ENCODE assay signal across 8 cellular contexts in genomic region chr17:80364091-80364691, GRCh38. TPM values are rescaled to one million over a fixed set of nuclear protein-coding genes. Genes with fewer than 3 reads are reported as not detected.
DNase-seq lines count a peak whose midpoint lies in the region; ATAC-seq and TF ChIP-seq lines count a peak whose summit lies in the region.

No MANE protein-coding gene starts in this region.

- H3K4me3 ChIP-seq in cardiac muscle cell = no peak overlapping the region
- H3K4me3 ChIP-seq in aorta (ENCODE audit: low read length in 2 of 2) = no peak overlapping the region

- no peaks in the 10 kb centered on the region for H3K4me1 Mint-ChIP-seq in stimulated activated naive B cell treated with anti-CD40 and anti-IgM and Interleukin-4, amounts not matched to agents 10 μg/mL and 1 μg/mL and 100 μg/mL, for 72 hours

- ATAC-seq in aorta (ENCODE audit: low FRiP score) = peak; percentile 44
- ATAC-seq in stimulated activated naive B cell treated with anti-CD40 and anti-IgM and Interleukin-4, amounts not matched to agents 10 μg/mL and 1 μg/mL and 100 μg/mL, for 72 hours (replicated peaks) = no peak

- WGBS in aorta, 2 donors = 67 to 77% methylated on average over 29 of the region's 29 CpGs

- peak; percentile 14 for DNase-seq in stimulated activated CD4-positive, alpha-beta T cell treated with anti-CD3 and anti-CD28 coated beads, Interleukin-4, amount 100 ng/mL, for 1 hour
- no peak for DNase-seq in stimulated activated CD4-positive, alpha-beta T cell treated with anti-CD3 and anti-CD28 coated beads, Interleukin-12 subunit alpha, Interleukin-12 subunit beta, amount 100 ng/mL, for 4 hours
- DNase-seq in SK-N-DZ (ENCODE audit: low spot score) = peak; percentile 44
- DNase-seq in cardiac muscle cell (ENCODE audit: low read depth in 1 of 2, low spot score in 1 of 2) = peak; percentile 11 to 33
- DNase-seq in aorta = peak; percentile 45 to 75
- DNase-seq in DMS153 treated with DMSO at 0.1 percent for 48 hours (lab: John Stamatoyannopoulos, UW; ENCODE audit: unreplicated experiment) = no peak
- DNase-seq in stimulated activated naive B cell treated with anti-CD40 and anti-IgM and Interleukin-4, amounts not matched to agents 10 μg/mL and 1 μg/mL and 100 μg/mL, for 72 hours = no peak
- DNase-seq in KG1 (lab: John Stamatoyannopoulos, UW) = no peak

- H3K4me1 ChIP-seq in cardiac muscle cell (ENCODE audit: low read depth) = no peaks in the 10 kb centered on the region
- no peaks in the 10 kb centered on the region for H3K4me1 ChIP-seq in aorta (ENCODE audit: control insufficient read depth in 1 of 2, insufficient read depth in 2 of 2, low read length in 2 of 2)

- H3K27me3 Mint-ChIP-seq in stimulated activated naive B cell treated with anti-CD40 and anti-IgM and Interleukin-4, amounts not matched to agents 10 μg/mL and 1 μg/mL and 100 μg/mL, for 72 hours = no peaks in the 10 kb centered on the region

- H3K27ac ChIP-seq in cardiac muscle cell (no peak overlapping the region), aorta (ENCODE audit: low read depth in 1 of 2, low read length in 2 of 2) (no peak overlapping the region)

- peak; percentile 31 for TF ChIP-seq CTCF in cardiac muscle cell (IDR thresholded peaks at IDR 0.05; ENCODE audit: low read depth, low read length)

- no peak overlapping the region for H3K4me3 Mint-ChIP-seq in stimulated activated naive B cell treated with anti-CD40 and anti-IgM and Interleukin-4, amounts not matched to agents 10 μg/mL and 1 μg/mL and 100 μg/mL, for 72 hours

- H3K9me3 ChIP-seq in cardiac muscle cell (ENCODE audit: low read depth) (no peaks in the 10 kb centered on the region), aorta (ENCODE audit: control insufficient read depth, low read length) (no peaks in the 10 kb centered on the region)

- H3K27me3 ChIP-seq in cardiac muscle cell = no peaks in the 10 kb centered on the region
- H3K27me3 ChIP-seq in aorta (ENCODE audit: control insufficient read depth in 1 of 2, insufficient read depth in 2 of 2, low read length in 1 of 2) = no peaks in the 10 kb centered on the region

- no peak overlapping the region for H3K27ac Mint-ChIP-seq in stimulated activated naive B cell treated with anti-CD40 and anti-IgM and Interleukin-4, amounts not matched to agents 10 μg/mL and 1 μg/mL and 100 μg/mL, for 72 hours

- peaks cover 10% of the 10 kb centered on the region for H3K36me3 ChIP-seq in cardiac muscle cell
- H3K36me3 ChIP-seq in aorta (ENCODE audit: control insufficient read depth in 1 of 2, insufficient read depth in 2 of 2, low read length in 1 of 2) = peaks cover 9 to 14% of the 10 kb centered on the region in 2 donors

- H3K9me3 Mint-ChIP-seq in stimulated activated naive B cell treated with anti-CD40 and anti-IgM and Interleukin-4, amounts not matched to agents 10 μg/mL and 1 μg/mL and 100 μg/mL, for 72 hours = peaks cover 3 to 5% of the 10 kb centered on the region in 2 donors

- peaks cover 51 to 61% of the 10 kb centered on the region in 2 donors for H3K36me3 Mint-ChIP-seq in stimulated activated naive B cell treated with anti-CD40 and anti-IgM and Interleukin-4, amounts not matched to agents 10 μg/mL and 1 μg/mL and 100 μg/mL, for 72 hours

- intact Hi-C loops in aorta (cut with DNase I) = no loop called here

RNA-seq across cellular contexts. Expression of gene ENDOV, which starts 50.8 kb away (rescaled TPM):
- polyA plus RNA-seq in SK-N-DZ (2014; cell fraction: cytosol; rRNA removed) = 14.7 and 15.9 TPM in 2 replicates
- polyA plus RNA-seq in SK-N-DZ (2014; cell fraction: nucleus; rRNA removed) = 13.5 and 24.7 TPM in 2 replicates
- total RNA-seq in cardiac muscle cell = 31.7 and 35.4 TPM in 2 replicates
- polyA plus RNA-seq in cardiac muscle cell = 38.0 and 46.9 TPM in 2 replicates
- total RNA-seq in aorta = 10 to 100 TPM; 18.2 to 28.2 TPM
- 10 to 100 TPM; 14.3 to 22.5 TPM for polyA plus RNA-seq in aorta

Comparison
In these comparisons a context has a peak if more than half of its experiments do, and no peak if none do; other contexts are left out.
1. DNase-seq: peak in stimulated activated CD4-positive, alpha-beta T cell treated with anti-CD3 and anti-CD28 coated beads, Interleukin-4, amount 100 ng/mL, for 1 hour (single experiment), SK-N-DZ (single experiment), cardiac muscle cell (2 of 2) and aorta (2 of 2); none in stimulated activated CD4-positive, alpha-beta T cell treated with anti-CD3 and anti-CD28 coated beads, Interleukin-12 subunit alpha, Interleukin-12 subunit beta, amount 100 ng/mL, for 4 hours (single experiment), DMS153 treated with DMSO at 0.1 percent for 48 hours (single experiment), stimulated activated naive B cell treated with anti-CD40 and anti-IgM and Interleukin-4, amounts not matched to agents 10 μg/mL and 1 μg/mL and 100 μg/mL, for 72 hours (single experiment) and KG1 (single experiment).